In the genomic region with DNA sequence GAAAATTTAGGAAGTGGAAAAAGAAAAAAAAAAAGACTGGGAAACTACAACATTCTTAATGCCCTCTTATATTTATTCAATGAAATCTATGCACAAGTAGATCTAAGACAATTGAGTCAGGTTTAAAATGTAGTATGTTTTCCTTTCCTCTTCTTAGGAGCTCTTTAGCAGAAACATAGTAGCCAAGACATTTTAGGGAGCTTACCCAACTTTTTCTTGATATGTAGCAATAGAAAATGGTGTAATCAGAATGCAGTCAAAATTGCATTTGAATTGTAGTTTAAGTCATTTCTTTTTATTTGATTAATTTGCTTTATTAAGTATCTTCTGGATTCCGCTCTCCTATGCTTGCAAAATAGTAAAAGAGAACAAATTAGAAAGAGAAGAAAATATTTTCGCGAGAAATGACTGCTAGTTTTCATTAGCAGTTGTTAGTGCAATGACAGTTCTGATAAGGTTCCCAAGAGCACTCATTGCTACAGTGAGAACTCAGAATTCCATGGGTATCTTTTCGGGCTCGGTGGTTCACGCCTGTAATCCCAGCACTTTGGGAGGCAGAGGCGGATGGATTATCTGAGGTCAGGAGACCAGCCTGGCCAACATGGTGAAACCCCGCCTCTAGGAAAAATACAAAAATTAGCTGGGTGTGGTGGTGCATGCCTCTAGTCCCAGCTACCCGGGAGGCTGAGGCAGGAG, we compare ENCODE assay signal across 1 cellular context.
TF ChIP-seq lines count a peak whose summit lies in the region.

No MANE protein-coding gene starts in this region.

TF ChIP-seq in endothelial cell of umbilical vein, 7 proteins besides CTCF, POLR2A, EP300 and RAD21:
- TF ChIP-seq FOS (IDR thresholded peaks at IDR 0.05; ENCODE audit: borderline replicate concordance, insufficient read depth, low read length) = no peak
- no peak for TF ChIP-seq EZH2 (IDR thresholded peaks at IDR 0.05; ENCODE audit: borderline replicate concordance, low read depth, low read length, severe bottlenecking)
- no peak for TF ChIP-seq POLR2AphosphoS5 (IDR thresholded peaks at IDR 0.05; ENCODE audit: insufficient read depth, low read depth, low read length)
- TF ChIP-seq MYC (IDR thresholded peaks at IDR 0.05; ENCODE audit: low read depth, low read length) = no peak
- no peak for TF ChIP-seq GATA2 (IDR thresholded peaks at IDR 0.05; ENCODE audit: insufficient read depth, insufficient read length, low read depth, low read length)
- TF ChIP-seq, protein P1, sequence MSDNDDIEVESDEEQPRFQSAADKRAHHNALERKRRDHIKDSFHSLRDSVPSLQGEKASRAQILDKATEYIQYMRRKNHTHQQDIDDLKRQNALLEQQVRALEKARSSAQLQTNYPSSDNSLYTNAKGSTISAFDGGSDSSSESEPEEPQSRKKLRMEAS (IDR thresholded peaks at IDR 0.05; ENCODE audit: insufficient read depth, insufficient read length) = no peak
- TF ChIP-seq JUN (IDR thresholded peaks at IDR 0.05; ENCODE audit: borderline replicate concordance, insufficient read depth, insufficient read length, low read depth) = no peak
